In genomic region chr11:75812542-75813040, GRCh38 we compare ENCODE assay signal across 23 cellular contexts. TPM values are rescaled to one million over a fixed set of nuclear protein-coding genes. Genes with fewer than 3 reads are reported as not detected.
DNase-seq lines count a peak whose midpoint lies in the region; ATAC-seq and TF ChIP-seq lines count a peak whose summit lies in the region.
"Had no signal": no experiment of that assay in that cellular context is flagged by ENCODE, and none has a peak within 500 bp of the region (broad histone marks: within the 10 kb centered on the region; RNA-seq: fewer than 3 reads in every experiment).

No MANE protein-coding gene starts in this region.

- H3K4me1 ChIP-seq in HCT116 (ENCODE audit: control insufficient read depth in 1 of 2, insufficient read depth in 2 of 2, low read length in 2 of 2) (peaks cover 22 to 33% of the 10 kb centered on the region in 2 experiments), esophagus muscularis mucosa (peaks cover 21 to 30% (median 27%) of the 10 kb centered on the region in 4 donors), trophoblast cell (ENCODE audit: control insufficient read depth in 1 of 2, insufficient read depth in 2 of 2, low read length in 2 of 2) (peaks cover 14 to 19% of the 10 kb centered on the region in 2 experiments)

- RAD21 ChIA-PET in HCT116 (lab: Charles Lee; ENCODE audit: low non-redundant PET in 1 of 2, low total read pairs in 2 of 2, uncharacterized antibody in 2 of 2, unreplicated experiment in 2 of 2): no interaction called here

- no peak overlapping the region for H3K23ac ChIP-seq in trophoblast cell (ENCODE audit: low read length)

- peak overlapping the region; percentile 56 for H2BK12ac ChIP-seq in trophoblast cell (ENCODE audit: low read length)

- H3K18ac ChIP-seq in trophoblast cell (ENCODE audit: low read length): no peak overlapping the region

- H3K4me1 Mint-ChIP-seq in activated T-cell treated with anti-CD3 and anti-CD28 coated beads, Interleukin-2, amount 50 U/mL, for 24 hours (ENCODE audit: low read depth): peaks cover 11% of the 10 kb centered on the region
- peaks cover 11% of the 10 kb centered on the region for H3K4me1 Mint-ChIP-seq in activated T-cell treated with anti-CD3 and anti-CD28 coated beads, Interleukin-2, amount 50 U/mL, for 4 hours (ENCODE audit: low read depth)

- TF ChIP-seq RAD21 in HCT116 (IDR thresholded peaks at IDR 0.05; ENCODE audit: low read depth): no peak

- H4K20me1 ChIP-seq in HCT116 (ENCODE audit: insufficient read depth): no peaks in the 10 kb centered on the region

- H3K9me2 ChIP-seq in HCT116 (ENCODE audit: insufficient read depth): no peaks in the 10 kb centered on the region

- peak overlapping the region; percentile 64 for H4K91ac ChIP-seq in trophoblast cell (ENCODE audit: low read depth, low read length)

- no peak for DNase-seq in activated T-cell treated with anti-CD3 and anti-CD28 coated beads, Interleukin-2, amount 50 U/mL, for 24 hours
- no peak for DNase-seq in activated T-cell treated with anti-CD3 and anti-CD28 coated beads, Interleukin-2, amount 50 U/mL, for 4 hours
- DNase-seq in HCT116 (ENCODE audit: low read depth, low spot score): no peak
- DNase-seq in esophagus muscularis mucosa (ENCODE audit: extremely low spot score): no peak
- DNase-seq in trophoblast cell: no peak
- DNase-seq in dedifferentiated amniotic fluid mesenchymal stem cell (ENCODE audit: extremely low spot score): no peak
- DNase-seq in NCI-H2081 (lab: John Stamatoyannopoulos, UW): no peak
- DNase-seq: 8988T; activated CD4-positive, alpha-beta memory T cell treated with anti-CD3 and anti-CD28 coated beads, Interleukin-2, amount 10 ng/mL, durations not matched to agents 7 days and 5 days; activated naive CD8-positive, alpha-beta T cell treated with anti-CD3 and anti-CD28 coated beads for 36 hours; activated T-cell treated with anti-CD3 and anti-CD28 coated beads, Interleukin-2, amount 50 U/mL, for 1 hour; body of pancreas; GF-D8; KG1; NCI-H2029 treated with DMSO at 0.1 percent for 48 hours; NCI-H524; SHP77; T-helper 1 cell; tibial artery had no signal

- H3K4me3 ChIP-seq in HCT116 (replicated peaks in 1 of 2; ENCODE audit: low read depth in 1 of 2, low read length in 2 of 2) (no peak overlapping the region), esophagus muscularis mucosa (no peak overlapping the region), trophoblast cell (ENCODE audit: low read depth, low read length) (no peak overlapping the region)
- H3K4me3 ChIP-seq: body of pancreas, neural progenitor cell, tibial artery had no signal

- H3K9me3 ChIP-seq in HCT116 (ENCODE audit: control insufficient read depth in 1 of 2, insufficient read depth in 1 of 2, low read depth in 1 of 2, low read length in 2 of 2) (no peaks in the 10 kb centered on the region), esophagus muscularis mucosa (no peaks in the 10 kb centered on the region), trophoblast cell (ENCODE audit: insufficient read depth, low read depth, low read length) (no peaks in the 10 kb centered on the region)
- H3K9me3 ChIP-seq: body of pancreas, Caco-2, tibial artery had no signal

- peak overlapping the region; percentile 51 for H4K8ac ChIP-seq in trophoblast cell (ENCODE audit: low read depth, low read length)

- no peak overlapping the region for H3K14ac ChIP-seq in trophoblast cell (ENCODE audit: low read length)

- no peak overlapping the region for H2AK5ac ChIP-seq in trophoblast cell (ENCODE audit: low read length)

- H2AFZ ChIP-seq in HCT116 (ENCODE audit: low read depth, low read length, poor library complexity, severe bottlenecking) (no peak overlapping the region), trophoblast cell (ENCODE audit: insufficient read depth, low read length, poor library complexity) (peak overlapping the region; percentile 37)
- H2AFZ ChIP-seq: neural progenitor cell had no signal

- H3K36me3 ChIP-seq in HCT116 (ENCODE audit: control insufficient read depth in 1 of 2, insufficient read depth in 2 of 2, low read length in 2 of 2) (no peaks in the 10 kb centered on the region), esophagus muscularis mucosa (no peaks in the 10 kb centered on the region), trophoblast cell (ENCODE audit: control insufficient read depth in 1 of 2, insufficient read depth in 2 of 2, low read length in 2 of 2) (no peaks in the 10 kb centered on the region)
- H3K36me3 ChIP-seq: neural progenitor cell, tibial artery had no signal

- ATAC-seq in activated T-cell treated with anti-CD3 and anti-CD28 coated beads, Interleukin-2, amount 50 U/mL, for 4 hours: no peak
- ATAC-seq in HCT116: no peak
- ATAC-seq in GM21576 (IDR thresholded peaks at IDR 0.05; ENCODE audit: unreplicated experiment): no peak
- ATAC-seq: body of pancreas had no signal

- peak overlapping the region; percentile 48 for H2BK5ac ChIP-seq in trophoblast cell (ENCODE audit: low read depth, low read length, poor library complexity)

- H3K27ac Mint-ChIP-seq in activated T-cell treated with anti-CD3 and anti-CD28 coated beads, Interleukin-2, amount 50 U/mL, for 24 hours: peak overlapping the region; percentile 31
- H3K27ac Mint-ChIP-seq: activated CD4-positive, alpha-beta memory T cell treated with anti-CD3 and anti-CD28 coated beads, Interleukin-2, amount 10 ng/mL, durations not matched to agents 7 days and 5 days; activated naive CD8-positive, alpha-beta T cell treated with anti-CD3 and anti-CD28 coated beads for 36 hours; neural progenitor cell had no signal

- 76% methylated on average over 2 of the region's 2 CpGs for WGBS in esophagus muscularis mucosa
- no CpG with 5 or more reads among the region's 2 CpGs for WGBS in trophoblast cell (ENCODE audit: extremely low coverage, insufficient coverage, insufficient read length)

- TF ChIP-seq POLR2A in HCT116 (IDR thresholded peaks at IDR 0.05; ENCODE audit: borderline replicate concordance, extremely low read depth, insufficient read depth, insufficient read length): no peak
- no peak for TF ChIP-seq POLR2A in esophagus muscularis mucosa (IDR thresholded peaks at IDR 0.05; ENCODE audit: low read depth)

- TF ChIP-seq EP300 in esophagus muscularis mucosa (IDR thresholded peaks at IDR 0.05): no peak

- no peak overlapping the region for H4K12ac ChIP-seq in trophoblast cell (ENCODE audit: low read depth, low read length)

- no peaks in the 10 kb centered on the region for H3K27me3 ChIP-seq in HCT116 (ENCODE audit: insufficient read depth, low read length)
- no peaks in the 10 kb centered on the region for H3K27me3 ChIP-seq in esophagus muscularis mucosa
- H3K27me3 ChIP-seq in trophoblast cell (ENCODE audit: insufficient read depth, low read length): no peaks in the 10 kb centered on the region
- H3K27me3 ChIP-seq: body of pancreas, neural progenitor cell, tibial artery had no signal

- peaks cover 2% of the 10 kb centered on the region for H3K36me3 Mint-ChIP-seq in activated T-cell treated with anti-CD3 and anti-CD28 coated beads, Interleukin-2, amount 50 U/mL, for 24 hours (ENCODE audit: low read depth)
- no peaks in the 10 kb centered on the region for H3K36me3 Mint-ChIP-seq in activated T-cell treated with anti-CD3 and anti-CD28 coated beads, Interleukin-2, amount 50 U/mL, for 4 hours (ENCODE audit: insufficient read depth)
- H3K36me3 Mint-ChIP-seq: activated naive CD8-positive, alpha-beta T cell treated with anti-CD3 and anti-CD28 coated beads for 36 hours; neural progenitor cell had no signal

- no TSS peak for BruUV-seq in HCT116 (replicated peaks; lab: Mats Ljungman, UMichigan)

- peak overlapping the region; percentile 61 for H2BK120ac ChIP-seq in trophoblast cell (ENCODE audit: insufficient read depth, low read length, poor library complexity)

- CTCF ChIA-PET in HCT116 (lab: Charles Lee): interaction anchor here (0.6 to 1.2 kb wide), 2 partner anchors 89 to 340 kb away, joined by 3 read pairs; no protein-coding TSS in a partner anchor

- no peaks in the 10 kb centered on the region for H3K27me3 Mint-ChIP-seq in activated T-cell treated with anti-CD3 and anti-CD28 coated beads, Interleukin-2, amount 50 U/mL, for 24 hours
- H3K27me3 Mint-ChIP-seq in activated T-cell treated with anti-CD3 and anti-CD28 coated beads, Interleukin-2, amount 50 U/mL, for 4 hours (ENCODE audit: low read depth): no peaks in the 10 kb centered on the region
- H3K27me3 Mint-ChIP-seq: activated naive CD8-positive, alpha-beta T cell treated with anti-CD3 and anti-CD28 coated beads for 36 hours; B cell had no signal

- H3K27ac ChIP-seq in HCT116 (ENCODE audit: low read depth, low read length): no peak overlapping the region
- peak overlapping the region in 3 of 4 donors; percentile 1 to 60 (median 45) for H3K27ac ChIP-seq in esophagus muscularis mucosa (replicated peaks in 1 of 4)
- H3K27ac ChIP-seq in trophoblast cell (ENCODE audit: low read depth, low read length): peak overlapping the region; percentile 65
- H3K27ac ChIP-seq: neural progenitor cell, tibial artery had no signal

- peak overlapping the region; percentile 34 for H3K4me2 ChIP-seq in HCT116 (ENCODE audit: low read length)
- H3K4me2 ChIP-seq in trophoblast cell (ENCODE audit: low read length): no peak overlapping the region
- H3K4me2 ChIP-seq: neural progenitor cell had no signal

- H3K9me3 Mint-ChIP-seq in activated T-cell treated with anti-CD3 and anti-CD28 coated beads, Interleukin-2, amount 50 U/mL, for 24 hours: no peaks in the 10 kb centered on the region
- H3K9me3 Mint-ChIP-seq in activated T-cell treated with anti-CD3 and anti-CD28 coated beads, Interleukin-2, amount 50 U/mL, for 4 hours: no peaks in the 10 kb centered on the region
- H3K9me3 Mint-ChIP-seq: activated CD4-positive, alpha-beta memory T cell treated with anti-CD3 and anti-CD28 coated beads, Interleukin-2, amount 10 ng/mL, durations not matched to agents 7 days and 5 days; activated naive CD8-positive, alpha-beta T cell treated with anti-CD3 and anti-CD28 coated beads for 36 hours; neural progenitor cell had no signal

- no peak overlapping the region for H3K4me3 Mint-ChIP-seq in activated T-cell treated with anti-CD3 and anti-CD28 coated beads, Interleukin-2, amount 50 U/mL, for 24 hours
- H3K4me3 Mint-ChIP-seq in activated T-cell treated with anti-CD3 and anti-CD28 coated beads, Interleukin-2, amount 50 U/mL, for 4 hours: no peak overlapping the region
- H3K4me3 Mint-ChIP-seq: activated CD4-positive, alpha-beta memory T cell treated with anti-CD3 and anti-CD28 coated beads, Interleukin-2, amount 10 ng/mL, durations not matched to agents 7 days and 5 days; activated naive CD8-positive, alpha-beta T cell treated with anti-CD3 and anti-CD28 coated beads for 36 hours; B cell had no signal

- intact Hi-C loops in HCT116 (cut with micrococcal nuclease) (no loop called here), esophagus muscularis mucosa (cut with DNase I) (no loop called here)

- no peak overlapping the region for H3K4ac ChIP-seq in trophoblast cell (ENCODE audit: low read depth, low read length)

- POLR2A ChIA-PET in HCT116 (lab: Charles Lee): no interaction called here

- H3K79me2 ChIP-seq in HCT116 (ENCODE audit: insufficient read depth, low read length) (peaks cover 7% of the 10 kb centered on the region; the same call in 1 of the 2 replicates), trophoblast cell (ENCODE audit: control insufficient read depth, insufficient read depth, low read length, poor library complexity) (peaks cover 12% of the 10 kb centered on the region)

- H3K9ac ChIP-seq in HCT116 (ENCODE audit: low read length) (no peak overlapping the region), trophoblast cell (ENCODE audit: low read length) (no peak overlapping the region)
- H3K9ac ChIP-seq: neural progenitor cell had no signal

- TF ChIP-seq CTCF in HCT116 (IDR thresholded peaks at IDR 0.05 in 2 of 3, conservative IDR thresholded peaks at IDR 0.05 in 1 of 3; ENCODE audit: borderline replicate concordance in 1 of 3, insufficient read depth in 1 of 3, low read depth in 2 of 3, low read length in 2 of 3): no peak
- TF ChIP-seq CTCF in esophagus muscularis mucosa (IDR thresholded peaks at IDR 0.05): no peak

- H3K79me1 ChIP-seq in trophoblast cell (ENCODE audit: low read length): peaks cover 12% of the 10 kb centered on the region

RNA-seq across cellular contexts. Expression of gene UVRAG, which starts 2.4 kb away (rescaled TPM):
- 10 to 100 TPM; 14.4 to 15.8 (median 14.5) TPM for total RNA-seq in activated T-cell treated with anti-CD3 and anti-CD28 coated beads, Interleukin-2, amount 50 U/mL, for 4 hours
- total RNA-seq in HCT116 (2021; ENCODE audit: unreplicated experiment) (12.3 TPM), esophagus muscularis mucosa (10 to 100 TPM; 30.6 to 37.4 (median 34.7) TPM)
- polyA plus RNA-seq in HCT116 (2012): 3.0 and 5.4 TPM in 2 replicates
- polyA plus RNA-seq in trophoblast cell (2013): 4.8 and 5.0 TPM in 2 replicates

RNA-seq across cellular contexts. Expression of gene DGAT2, which starts 44.0 kb away (rescaled TPM):
- 1 to 10 TPM; 5.0 to 9.8 (median 5.8) TPM for total RNA-seq in activated T-cell treated with anti-CD3 and anti-CD28 coated beads, Interleukin-2, amount 50 U/mL, for 4 hours
- total RNA-seq in HCT116 (2021; ENCODE audit: unreplicated experiment): 2.4 TPM
- polyA plus RNA-seq in HCT116 (2012): 5.9 and 6.2 TPM in 2 replicates
- total RNA-seq in esophagus muscularis mucosa: 1 to 10 TPM in 3 of 4 donors, under 1 TPM in 1; 0.83 to 6.5 (median 2.0) TPM
- 0.04 and 0.12 TPM in 2 replicates for polyA plus RNA-seq in trophoblast cell (2013)
